ENCODE assay signal across 8 cellular contexts in genomic region chr17:16352838-16353701, GRCh38.
A peak's percentile ranks its signal among the peaks of the same experiment; 100 is the strongest.
DNase-seq lines count a peak whose midpoint lies in the region; TF ChIP-seq lines count a peak whose summit lies in the region.

TSS of gene CENPV (minus strand) at chr17:16353469. CDS start at chr17:16353436, 33 bp downstream.

- peak; percentile 58 for TF ChIP-seq CTCF in GM10266 (IDR thresholded peaks at IDR 0.05; ENCODE audit: control insufficient read depth, insufficient read depth, low read depth, missing control alignments)

- peak; percentile 89 for DNase-seq in GM10266 (ENCODE audit: extremely low spot score)
- DNase-seq in HCEC 1CT: peak; percentile 52
- DNase-seq in NCI-H146 (lab: John Stamatoyannopoulos, UW): peak; percentile 80
- peak; percentile 23 for DNase-seq in activated CD4-positive, CD25-positive, alpha-beta regulatory T cell treated with anti-CD3 and anti-CD28 coated beads, Interleukin-2, amount 50 U/mL, for 16 hours (ENCODE audit: low read depth, low spot score)
- DNase-seq in central memory CD4-positive, alpha-beta T cell: peak; percentile 53
- DNase-seq in left kidney (ENCODE audit: low read depth, low spot score): peak; percentile 86
- DNase-seq in stimulated activated CD4-positive, alpha-beta T cell treated with anti-CD3 and anti-CD28 coated beads, Interleukin-2, amount 100 ng/mL, for 48 hours: peak; percentile 49 to 65
- DNase-seq in putamen (ENCODE audit: low spot score): no peak
